17 cellular contexts compared by ENCODE assay signal in genomic region chr6:111699123-111699522, GRCh38.
"Had no signal": no experiment of that assay in that cellular context is flagged by ENCODE, and none has a peak within 500 bp of the region (broad histone marks: within the 10 kb centered on the region; RNA-seq: fewer than 3 reads in every experiment).

No MANE protein-coding gene starts in this region.

- DNase-seq: activated CD4-positive, alpha-beta T cell treated with anti-CD3 and anti-CD28 coated beads for 1 hour; activated CD8-positive, alpha-beta memory T cell treated with anti-CD3 and anti-CD28 coated beads for 24 hours; activated CD8-positive, alpha-beta memory T cell treated with anti-CD3 and anti-CD28 coated beads, Interleukin-2, amount 50 U/mL, for 48 hours; activated naive CD4-positive, alpha-beta T cell; amniotic stem cell; dermis blood vessel endothelial cell; effector memory CD4-positive, alpha-beta T cell; left cardiac atrium; mesenchymal stem cell; sigmoid colon; SK-N-SH; stimulated activated CD4-positive, alpha-beta T cell treated with anti-CD3 and anti-CD28 coated beads, Interleukin-4, amount 100 ng/mL, for 24 hours; upper lobe of right lung had no signal

- H3K9me2 ChIP-seq: SK-N-SH had no signal

- H2AFZ ChIP-seq: parathyroid adenoma had no signal

- H3K4me2 ChIP-seq: SK-N-SH had no signal

- H3K4me3 ChIP-seq: sigmoid colon, upper lobe of right lung had no signal

- H3K27me3 Mint-ChIP-seq: stimulated activated memory B cell treated with anti-CD40 and anti-IgM and Interleukin-4, amounts not matched to agents 10 μg/mL and 1 μg/mL and 100 μg/mL, for 72 hours had no signal

- H3K27ac Mint-ChIP-seq: stimulated activated memory B cell treated with anti-CD40 and anti-IgM and Interleukin-4, amounts not matched to agents 10 μg/mL and 1 μg/mL and 100 μg/mL, for 72 hours had no signal

- H3K9me3 ChIP-seq: sigmoid colon, SK-N-SH, upper lobe of right lung had no signal

- H3K27ac ChIP-seq: parathyroid adenoma, sigmoid colon, upper lobe of right lung, VCaP had no signal

- H3K4me1 Mint-ChIP-seq: stimulated activated memory B cell treated with anti-CD40 and anti-IgM and Interleukin-4, amounts not matched to agents 10 μg/mL and 1 μg/mL and 100 μg/mL, for 72 hours had no signal

- H3K9me3 Mint-ChIP-seq: nephron; stimulated activated memory B cell treated with anti-CD40 and anti-IgM and Interleukin-4, amounts not matched to agents 10 μg/mL and 1 μg/mL and 100 μg/mL, for 72 hours had no signal

- H3K4me3 Mint-ChIP-seq: nephron; stimulated activated memory B cell treated with anti-CD40 and anti-IgM and Interleukin-4, amounts not matched to agents 10 μg/mL and 1 μg/mL and 100 μg/mL, for 72 hours had no signal

- ATAC-seq: left cardiac atrium; stimulated activated memory B cell treated with anti-CD40 and anti-IgM and Interleukin-4, amounts not matched to agents 10 μg/mL and 1 μg/mL and 100 μg/mL, for 72 hours; upper lobe of right lung had no signal

- H3K27me3 ChIP-seq: sigmoid colon, upper lobe of right lung had no signal

- H3K79me2 ChIP-seq: parathyroid adenoma had no signal

- H3K4me1 ChIP-seq: parathyroid adenoma, upper lobe of right lung had no signal
